ENCODE assay signal across 8 cellular contexts in the genomic region with DNA sequence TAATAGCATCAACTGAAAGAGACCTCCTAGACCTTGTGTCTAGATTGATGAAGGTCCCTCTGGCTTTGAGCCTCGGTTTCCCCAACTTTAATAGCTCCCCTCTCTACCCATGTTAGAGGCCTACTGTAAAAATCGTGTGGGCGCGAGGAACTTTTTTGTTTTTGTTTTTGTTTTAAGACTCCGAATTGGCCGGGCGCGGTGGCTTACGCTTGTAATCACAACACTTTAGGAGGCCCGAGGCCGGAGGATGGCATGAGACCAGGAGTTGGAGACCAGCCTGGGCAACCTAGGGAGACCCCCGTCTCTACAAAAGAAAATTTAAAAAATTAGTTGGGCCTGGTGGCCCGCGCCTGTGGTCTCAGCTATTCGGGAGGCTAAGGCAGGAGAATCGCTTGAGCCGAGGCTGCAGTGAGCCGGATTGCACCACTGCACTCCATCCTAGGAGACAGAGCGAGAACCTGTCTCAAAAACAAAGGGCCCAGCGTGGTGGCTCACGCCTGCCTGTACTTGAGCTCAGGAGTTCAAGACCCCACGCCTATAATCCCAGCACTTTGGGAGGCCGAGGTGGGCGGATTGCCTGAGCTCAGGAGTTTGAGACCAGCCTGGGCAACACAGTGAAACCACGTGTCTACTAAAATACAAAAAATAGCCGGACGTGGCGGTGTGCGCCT. TPM values are rescaled to one million over a fixed set of nuclear protein-coding genes. Genes with fewer than 3 reads are reported as not detected.
DNase-seq lines count a peak whose midpoint lies in the region; ATAC-seq and TF ChIP-seq lines count a peak whose summit lies in the region.

No MANE protein-coding gene starts in this region.

- ATAC-seq in CD4-positive, alpha-beta T cell (ENCODE audit: poor library complexity): no peak
- no peak for ATAC-seq in natural killer cell treated with Interleukin-12 subunit alpha and Interleukin-12 subunit beta and Interleukin-15 and Interleukin-18, amount 100 ng/mL, for 72 hours
- ATAC-seq in HG02973 (IDR thresholded peaks at IDR 0.05; ENCODE audit: unreplicated experiment) (no peak), GM21515 (IDR thresholded peaks at IDR 0.05; ENCODE audit: unreplicated experiment) (no peak)

- H3K36me3 ChIP-seq in NT2/D1 (ENCODE audit: insufficient read depth, insufficient read length, low read length): peaks cover 31% of the 10 kb centered on the region

- peaks cover 42% of the 10 kb centered on the region for H3K36me3 Mint-ChIP-seq in CD4-positive, alpha-beta T cell (ENCODE audit: low read depth)
- H3K36me3 Mint-ChIP-seq in natural killer cell treated with Interleukin-12 subunit alpha and Interleukin-12 subunit beta and Interleukin-15 and Interleukin-18, amount 100 ng/mL, for 72 hours: peaks cover 26% of the 10 kb centered on the region

- H3K27me3 ChIP-seq in CD4-positive, alpha-beta T cell (ENCODE audit: control insufficient read depth, insufficient read depth, low read length): no peaks in the 10 kb centered on the region
- H3K27me3 ChIP-seq in NT2/D1 (ENCODE audit: insufficient read depth, insufficient read length): no peaks in the 10 kb centered on the region
- no peaks in the 10 kb centered on the region for H3K27me3 ChIP-seq in dorsolateral prefrontal cortex

- peak overlapping the region; percentile 93 for H3K27ac ChIP-seq in CD4-positive, alpha-beta T cell (ENCODE audit: low read depth, low read length)
- peak overlapping the region; percentile 75 to 99 (median 95) for H3K27ac ChIP-seq in dorsolateral prefrontal cortex

- POLR2A ChIA-PET in CD4-positive, alpha-beta T cell (lab: Charles Lee): interaction anchor here (0.7 to 3.7 kb wide), 24 partner anchors 9 to 365 kb away, joined by 3 to 79 read pairs (median 4); a partner anchor contains a TSS

- H3K9me3 Mint-ChIP-seq in CD4-positive, alpha-beta T cell: no peaks in the 10 kb centered on the region
- no peaks in the 10 kb centered on the region for H3K9me3 Mint-ChIP-seq in natural killer cell treated with Interleukin-12 subunit alpha and Interleukin-12 subunit beta and Interleukin-15 and Interleukin-18, amount 100 ng/mL, for 72 hours

- CTCF ChIA-PET in CD4-positive, alpha-beta T cell (lab: Charles Lee): interaction anchor here (1.1 to 2.3 kb wide), 3 partner anchors 42 to 244 kb away, joined by 4 to 10 read pairs (median 7); no protein-coding TSS in a partner anchor

- H3K27ac Mint-ChIP-seq in CD4-positive, alpha-beta T cell: peak overlapping the region; percentile 97
- H3K27ac Mint-ChIP-seq in natural killer cell treated with Interleukin-12 subunit alpha and Interleukin-12 subunit beta and Interleukin-15 and Interleukin-18, amount 100 ng/mL, for 72 hours: peak overlapping the region; percentile 88 to 97

- H3K9ac ChIP-seq in NT2/D1 (ENCODE audit: insufficient read length, low read depth): peak overlapping the region; percentile 82

- peaks cover 36% of the 10 kb centered on the region for H3K4me1 Mint-ChIP-seq in CD4-positive, alpha-beta T cell (ENCODE audit: low read depth)
- H3K4me1 Mint-ChIP-seq in natural killer cell treated with Interleukin-12 subunit alpha and Interleukin-12 subunit beta and Interleukin-15 and Interleukin-18, amount 100 ng/mL, for 72 hours (ENCODE audit: low read depth in 2 of 2): peaks cover 40 to 46% of the 10 kb centered on the region in 2 donors

- no peak for TF ChIP-seq CTCF in CD4-positive, alpha-beta T cell (IDR thresholded peaks at IDR 0.05)
- peak in 1 of 56 donors; percentile 3 for TF ChIP-seq CTCF in dorsolateral prefrontal cortex (IDR thresholded peaks at IDR 0.05 in 54 of 56, conservative IDR thresholded peaks at IDR 0.05 in 2 of 56; ENCODE audit: low read depth in 1 of 56, partially characterized antibody in 56 of 56)

- H3K4me3 ChIP-seq in NT2/D1 (ENCODE audit: insufficient read length, low read depth): peak overlapping the region; percentile 67
- peak overlapping the region; percentile 37 to 100 (median 94) for H3K4me3 ChIP-seq in dorsolateral prefrontal cortex

- H3K9me3 ChIP-seq in CD4-positive, alpha-beta T cell (ENCODE audit: control insufficient read depth, low read length): no peaks in the 10 kb centered on the region
- H3K9me3 ChIP-seq in NT2/D1 (ENCODE audit: insufficient read depth, low read length): no peaks in the 10 kb centered on the region

- intact Hi-C loops in CD4-positive, alpha-beta T cell (cut with DNase I, micrococcal nuclease): loop anchor here (1.0 to 10.0 kb wide), 10 partner anchors 21 to 1053 kb away; a partner anchor contains a TSS
- intact Hi-C loops in dorsolateral prefrontal cortex (cut with DNase I): loop anchor here (1.0 to 10.0 kb wide), 8 partner anchors 24 to 142 kb away; a partner anchor contains a TSS

- peaks cover 2% of the 10 kb centered on the region for H3K4me1 ChIP-seq in NT2/D1 (ENCODE audit: insufficient read depth, insufficient read length)

- DNase-seq in CD4-positive, alpha-beta T cell: no peak
- DNase-seq in NT2/D1 (ENCODE audit: low read depth, low spot score) (no peak), dorsolateral prefrontal cortex (peak in 1 of 10 donors; percentile 32), NCI-H2107 (lab: John Stamatoyannopoulos, UW) (no peak), LoVo (ENCODE audit: low spot score) (no peak)
- DNase-seq in natural killer cell treated with Interleukin-12 subunit alpha and Interleukin-12 subunit beta and Interleukin-15 and Interleukin-18, amount 100 ng/mL, for 72 hours (ENCODE audit: low spot score): no peak

- H3K4me3 Mint-ChIP-seq in CD4-positive, alpha-beta T cell: peak overlapping the region; percentile 89
- H3K4me3 Mint-ChIP-seq in natural killer cell treated with Interleukin-12 subunit alpha and Interleukin-12 subunit beta and Interleukin-15 and Interleukin-18, amount 100 ng/mL, for 72 hours: peak overlapping the region; percentile 84

- H3K27me3 Mint-ChIP-seq in CD4-positive, alpha-beta T cell: no peaks in the 10 kb centered on the region
- no peaks in the 10 kb centered on the region for H3K27me3 Mint-ChIP-seq in natural killer cell treated with Interleukin-12 subunit alpha and Interleukin-12 subunit beta and Interleukin-15 and Interleukin-18, amount 100 ng/mL, for 72 hours

RNA-seq across cellular contexts. Expression of a gene that starts 0.9 kb away (rescaled TPM):
- total RNA-seq in CD4-positive, alpha-beta T cell: 100 to 1,000 TPM; 172 to 182 TPM
- 100 to 1,000 TPM in 40 of 120 experiments, 10 to 100 TPM in 80; 67.4 to 169 (median 95.4) TPM for total RNA-seq in dorsolateral prefrontal cortex
- 100 to 1,000 TPM; 260 to 492 TPM for total RNA-seq in natural killer cell treated with Interleukin-12 subunit alpha and Interleukin-12 subunit beta and Interleukin-15 and Interleukin-18, amount 100 ng/mL, for 72 hours

RNA-seq across cellular contexts. Expression of a gene that starts 20.2 kb away (rescaled TPM):
- 10 to 100 TPM; 14.3 to 15.1 TPM for total RNA-seq in CD4-positive, alpha-beta T cell
- total RNA-seq in dorsolateral prefrontal cortex: 10 to 100 TPM; 32.1 to 75.7 (median 48.3) TPM
- 10 to 100 TPM; 38.2 to 53.1 TPM for total RNA-seq in natural killer cell treated with Interleukin-12 subunit alpha and Interleukin-12 subunit beta and Interleukin-15 and Interleukin-18, amount 100 ng/mL, for 72 hours

RNA-seq across cellular contexts. Expression of a gene that starts 24.1 kb away (rescaled TPM):
- total RNA-seq in CD4-positive, alpha-beta T cell: 1 to 10 TPM; 2.6 to 2.7 TPM
- 100 to 1,000 TPM; 186 to 446 (median 306) TPM for total RNA-seq in dorsolateral prefrontal cortex
- 10 to 100 TPM; 11.9 to 15.7 TPM for total RNA-seq in natural killer cell treated with Interleukin-12 subunit alpha and Interleukin-12 subunit beta and Interleukin-15 and Interleukin-18, amount 100 ng/mL, for 72 hours

RNA-seq across cellular contexts. Expression of a gene that starts 31.1 kb away (rescaled TPM):
- 10 to 100 TPM; 11.7 to 11.8 TPM for total RNA-seq in CD4-positive, alpha-beta T cell
- 10 to 100 TPM in 26 of 120 experiments, 1 to 10 TPM in 94; 3.7 to 14.4 (median 8.2) TPM for total RNA-seq in dorsolateral prefrontal cortex
- 10 to 100 TPM in 1 of 2 donors, 1 to 10 TPM in 1; 8.3 to 31.6 TPM for total RNA-seq in natural killer cell treated with Interleukin-12 subunit alpha and Interleukin-12 subunit beta and Interleukin-15 and Interleukin-18, amount 100 ng/mL, for 72 hours

RNA-seq across cellular contexts. Expression of a gene that starts 50.4 kb away (rescaled TPM):
- total RNA-seq in CD4-positive, alpha-beta T cell: not detected
- total RNA-seq in dorsolateral prefrontal cortex: 10 to 100 TPM in 11 of 120 experiments, 1 to 10 TPM in 104, under 1 TPM in 5; 0.24 to 24.0 (median 4.8) TPM
- total RNA-seq in natural killer cell treated with Interleukin-12 subunit alpha and Interleukin-12 subunit beta and Interleukin-15 and Interleukin-18, amount 100 ng/mL, for 72 hours: under 1 TPM in 1 of 2 donors, not detected in 1; 0.11 TPM

Comparison
In these comparisons a context has a peak if more than half of its experiments do, and no peak if none do; other contexts are left out.
1. RNA of a gene that starts 24.1 kb away (total RNA-seq): 186 to 446 TPM in dorsolateral prefrontal cortex; 11.9 to 15.7 TPM in natural killer cell treated with Interleukin-12 subunit alpha and Interleukin-12 subunit beta and Interleukin-15 and Interleukin-18, amount 100 ng/mL, for 72 hours and 2.6 to 2.7 TPM in CD4-positive, alpha-beta T cell; every median in the first group is over 10 times any median in the second.